In the genomic region with DNA sequence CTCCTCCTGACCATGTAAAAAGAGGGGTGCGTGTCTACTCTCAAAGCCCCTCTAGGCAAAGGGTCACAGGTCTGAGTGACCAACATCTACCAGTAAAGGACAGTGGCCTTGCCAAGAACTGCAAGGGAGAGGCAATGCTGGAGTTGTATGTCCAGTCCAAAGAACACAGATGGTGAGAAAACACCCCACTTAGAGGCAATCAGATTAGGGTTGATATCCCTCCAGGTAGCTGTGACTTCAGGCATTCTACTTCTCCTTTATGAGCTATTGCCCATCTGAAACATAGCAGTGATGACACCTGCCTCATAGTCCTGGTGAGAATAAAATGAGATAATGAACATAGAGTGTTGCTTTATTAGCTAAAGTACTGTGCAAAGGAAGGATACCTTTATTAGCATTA, we compare ENCODE assay signal across 23 cellular contexts. TPM values are rescaled to one million over a fixed set of nuclear protein-coding genes. Genes with fewer than 3 reads are reported as not detected.
DNase-seq lines count a peak whose midpoint lies in the region; ATAC-seq, FAIRE-seq and TF ChIP-seq lines count a peak whose summit lies in the region.
"Had no signal": no experiment of that assay in that cellular context is flagged by ENCODE, and none has a peak within 500 bp of the region (broad histone marks: within the 10 kb centered on the region; RNA-seq: fewer than 3 reads in every experiment).

No MANE protein-coding gene starts in this region.

- H3K79me2 ChIP-seq in parathyroid adenoma: peaks cover 36% of the 10 kb centered on the region
- H3K79me2 ChIP-seq in SK-N-SH (ENCODE audit: insufficient read depth): no peaks in the 10 kb centered on the region

- TF ChIP-seq CTCF in bronchial epithelial cell (IDR thresholded peaks at IDR 0.05; ENCODE audit: insufficient read depth, low read length, severe bottlenecking) (no peak), parathyroid adenoma (IDR thresholded peaks at IDR 0.05) (no peak), SK-N-SH (IDR thresholded peaks at IDR 0.05) (no peak)

- H3K27me3 ChIP-seq in bronchial epithelial cell (ENCODE audit: control insufficient read depth, insufficient read depth, low read length) (no peaks in the 10 kb centered on the region), parathyroid adenoma (ENCODE audit: control insufficient read depth, insufficient read depth, low read length) (no peaks in the 10 kb centered on the region), SK-N-SH (ENCODE audit: insufficient read depth) (no peaks in the 10 kb centered on the region)
- H3K27me3 ChIP-seq: BLaER1 had no signal

- H2AFZ ChIP-seq in parathyroid adenoma (peak overlapping the region; percentile 21), SK-N-SH (ENCODE audit: low read depth) (no peak overlapping the region)

- peak overlapping the region; percentile 98 for H3K27ac ChIP-seq in parathyroid adenoma
- H3K27ac ChIP-seq in SK-N-SH (ENCODE audit: low read depth in 2 of 2, low read length in 1 of 2): no peak overlapping the region
- H3K27ac ChIP-seq: 22Rv1, A549, BLaER1 had no signal

- no peaks in the 10 kb centered on the region for H4K20me1 ChIP-seq in SK-N-SH (ENCODE audit: insufficient read depth)
- H4K20me1 ChIP-seq: BLaER1 had no signal

- H3F3A ChIP-seq in SK-N-SH (replicated peaks; ENCODE audit: insufficient read depth): no peaks in the 10 kb centered on the region

- 0% methylated on average over 1 of the region's 1 CpG for WGBS in SK-N-SH (ENCODE audit: low lambda C conversion rate)

- H3K9me2 ChIP-seq in SK-N-SH: no peaks in the 10 kb centered on the region

- no peak for TF ChIP-seq RAD21 in SK-N-SH (IDR thresholded peaks at IDR 0.05; ENCODE audit: low read length)

- H3K4me2 ChIP-seq in parathyroid adenoma (ENCODE audit: low read length): peak overlapping the region; percentile 16
- H3K4me2 ChIP-seq in SK-N-SH: no peak overlapping the region
- H3K4me2 ChIP-seq: A549, BLaER1 had no signal

- no peak overlapping the region for H3K9ac ChIP-seq in parathyroid adenoma
- no peak overlapping the region for H3K9ac ChIP-seq in SK-N-SH
- H3K9ac ChIP-seq: BLaER1 had no signal

- POLR2A ChIA-PET in SK-N-SH (lab: Yijun Ruan, JAX): no interaction called here

- no peak overlapping the region for H3K4me3 ChIP-seq in bronchial epithelial cell (ENCODE audit: low read depth, low read length)
- H3K4me3 ChIP-seq in parathyroid adenoma (ENCODE audit: low read depth, low read length): no peak overlapping the region
- H3K4me3 ChIP-seq in SK-N-SH (ENCODE audit: low read depth in 2 of 2, low read length in 1 of 2): no peak overlapping the region
- H3K4me3 ChIP-seq: A549, BLaER1, GM12878 had no signal

- ATAC-seq in GM19467 (IDR thresholded peaks at IDR 0.05; ENCODE audit: unreplicated experiment): no peak
- ATAC-seq: A549, GM12878 had no signal

- peaks cover 51% of the 10 kb centered on the region for H3K4me1 ChIP-seq in parathyroid adenoma
- H3K4me1 ChIP-seq in SK-N-SH (ENCODE audit: control insufficient read depth in 1 of 2, insufficient read depth in 2 of 2, low read depth in 1 of 2, low read length in 1 of 2): peaks cover 0 to 8% of the 10 kb centered on the region in 2 experiments; a peak in 2 of 4 replicates
- H3K4me1 ChIP-seq: A549 had no signal

- TF ChIP-seq EP300 in SK-N-SH (IDR thresholded peaks at IDR 0.05; ENCODE audit: borderline replicate concordance in 1 of 2, low read depth in 1 of 2, low read length in 1 of 2): no peak

- peak; percentile 72 for FAIRE-seq in bronchial epithelial cell (lab: Jason Lieb, UNC)
- FAIRE-seq: A549, D721Med, GM12878, GM12892, GM18507, GM19239 had no signal

- in situ Hi-C loops in G401 (cut with HindIII; ENCODE audit: low sequenced_read_pairs): no loop called here

- H3K36me3 ChIP-seq in bronchial epithelial cell (ENCODE audit: control insufficient read depth, insufficient read depth, low read length) (no peaks in the 10 kb centered on the region), parathyroid adenoma (ENCODE audit: control insufficient read depth, insufficient read depth, low read length) (no peaks in the 10 kb centered on the region), SK-N-SH (replicated peaks in 1 of 2; ENCODE audit: control insufficient read depth in 1 of 2, insufficient read depth in 2 of 2, low read length in 1 of 2) (no peaks in the 10 kb centered on the region)
- H3K36me3 ChIP-seq: BLaER1 had no signal

- DNase-seq in G401 (ENCODE audit: low spot score) (peak; percentile 68), bronchial epithelial cell (ENCODE audit: low read depth) (no peak), cerebellum (ENCODE audit: low spot score) (peak; percentile 55), SK-N-SH (no peak)
- DNase-seq in activated CD4-positive, alpha-beta T cell treated with anti-CD3 and anti-CD28 coated beads, Interleukin-2, amount 50 U/mL, for 1 hour: no peak
- DNase-seq: AML-193; C1 segment of cervical spinal cord; CD4-positive, alpha-beta memory T cell; CD4-positive, CD25-positive, alpha-beta regulatory T cell; CD8-positive, alpha-beta memory T cell; COR-L47; DMS79 treated with DMSO at 0.1 percent for 48 hours; GDM1 had no signal

- no peaks in the 10 kb centered on the region for H3K9me3 ChIP-seq in parathyroid adenoma (ENCODE audit: control insufficient read depth, low read length)
- H3K9me3 ChIP-seq in SK-N-SH: no peaks in the 10 kb centered on the region
- H3K9me3 ChIP-seq: A549, BLaER1 had no signal

- CTCF ChIA-PET in SK-N-SH (lab: Yijun Ruan, JAX): interaction anchor here (1.0 to 4.1 kb wide), 6 partner anchors 57 to 318 kb away, joined by 3 to 31 read pairs (median 4); no protein-coding TSS in a partner anchor

TF ChIP-seq in SK-N-SH, 30 proteins besides CTCF, POLR2A, EP300 and RAD21:
- TF ChIP-seq, protein P1, sequence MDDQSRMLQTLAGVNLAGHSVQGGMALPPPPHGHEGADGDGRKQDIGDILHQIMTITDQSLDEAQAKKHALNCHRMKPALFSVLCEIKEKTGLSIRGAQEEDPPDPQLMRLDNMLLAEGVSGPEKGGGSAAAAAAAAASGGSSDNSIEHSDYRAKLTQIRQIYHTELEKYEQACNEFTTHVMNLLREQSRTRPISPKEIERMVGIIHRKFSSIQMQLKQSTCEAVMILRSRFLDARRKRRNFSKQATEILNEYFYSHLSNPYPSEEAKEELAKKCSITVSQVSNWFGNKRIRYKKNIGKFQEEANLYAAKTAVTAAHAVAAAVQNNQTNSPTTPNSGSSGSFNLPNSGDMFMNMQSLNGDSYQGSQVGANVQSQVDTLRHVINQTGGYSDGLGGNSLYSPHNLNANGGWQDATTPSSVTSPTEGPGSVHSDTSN (IDR thresholded peaks at IDR 0.05): no peak
- TF ChIP-seq, protein P2, sequence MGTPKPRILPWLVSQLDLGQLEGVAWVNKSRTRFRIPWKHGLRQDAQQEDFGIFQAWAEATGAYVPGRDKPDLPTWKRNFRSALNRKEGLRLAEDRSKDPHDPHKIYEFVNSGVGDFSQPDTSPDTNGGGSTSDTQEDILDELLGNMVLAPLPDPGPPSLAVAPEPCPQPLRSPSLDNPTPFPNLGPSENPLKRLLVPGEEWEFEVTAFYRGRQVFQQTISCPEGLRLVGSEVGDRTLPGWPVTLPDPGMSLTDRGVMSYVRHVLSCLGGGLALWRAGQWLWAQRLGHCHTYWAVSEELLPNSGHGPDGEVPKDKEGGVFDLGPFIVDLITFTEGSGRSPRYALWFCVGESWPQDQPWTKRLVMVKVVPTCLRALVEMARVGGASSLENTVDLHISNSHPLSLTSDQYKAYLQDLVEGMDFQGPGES (IDR thresholded peaks at IDR 0.05; ENCODE audit: low read depth, low read length): no peak
- TF ChIP-seq, protein P3, sequence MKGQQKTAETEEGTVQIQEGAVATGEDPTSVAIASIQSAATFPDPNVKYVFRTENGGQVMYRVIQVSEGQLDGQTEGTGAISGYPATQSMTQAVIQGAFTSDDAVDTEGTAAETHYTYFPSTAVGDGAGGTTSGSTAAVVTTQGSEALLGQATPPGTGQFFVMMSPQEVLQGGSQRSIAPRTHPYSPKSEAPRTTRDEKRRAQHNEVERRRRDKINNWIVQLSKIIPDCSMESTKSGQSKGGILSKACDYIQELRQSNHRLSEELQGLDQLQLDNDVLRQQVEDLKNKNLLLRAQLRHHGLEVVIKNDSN (IDR thresholded peaks at IDR 0.05; ENCODE audit: borderline replicate concordance, low read depth): no peak
- no peak for TF ChIP-seq YY1 (IDR thresholded peaks at IDR 0.05; ENCODE audit: low read depth)

RNA-seq across cellular contexts. Expression of a gene that starts 50.8 kb away (rescaled TPM):
- 0.31 and 1.0 TPM in 2 replicates for total RNA-seq in G401 (2014; rRNA removed; shearing (Covaris generic))
- 1.3 and 3.6 TPM in 2 replicates for total RNA-seq in bronchial epithelial cell
- 4.0 TPM for total RNA-seq in cerebellum
- polyA plus RNA-seq in SK-N-SH (2012; rRNA removed): 0.05 and 0.08 TPM in 2 replicates
- polyA plus RNA-seq in SK-N-SH (2012; cell fraction: cytosol; rRNA removed): 0.08 TPM in 2 replicates
- 0.24 and 0.42 TPM in 2 replicates for polyA plus RNA-seq in SK-N-SH (2012; cell fraction: nucleus; rRNA removed)
- total RNA-seq: CD4-positive, CD25-positive, alpha-beta regulatory T cell; GM12878 had no signal
- polyA plus RNA-seq: CD8-positive, alpha-beta memory T cell had no signal

Comparison
In these comparisons a context has a peak if more than half of its experiments do, and no peak if none do; other contexts are left out.
1. DNase-seq: peak in G401 (single experiment) and cerebellum (single experiment); none in bronchial epithelial cell (single experiment), SK-N-SH (single experiment) and activated CD4-positive, alpha-beta T cell treated with anti-CD3 and anti-CD28 coated beads, Interleukin-2, amount 50 U/mL, for 1 hour (single experiment).